In the genomic region with DNA sequence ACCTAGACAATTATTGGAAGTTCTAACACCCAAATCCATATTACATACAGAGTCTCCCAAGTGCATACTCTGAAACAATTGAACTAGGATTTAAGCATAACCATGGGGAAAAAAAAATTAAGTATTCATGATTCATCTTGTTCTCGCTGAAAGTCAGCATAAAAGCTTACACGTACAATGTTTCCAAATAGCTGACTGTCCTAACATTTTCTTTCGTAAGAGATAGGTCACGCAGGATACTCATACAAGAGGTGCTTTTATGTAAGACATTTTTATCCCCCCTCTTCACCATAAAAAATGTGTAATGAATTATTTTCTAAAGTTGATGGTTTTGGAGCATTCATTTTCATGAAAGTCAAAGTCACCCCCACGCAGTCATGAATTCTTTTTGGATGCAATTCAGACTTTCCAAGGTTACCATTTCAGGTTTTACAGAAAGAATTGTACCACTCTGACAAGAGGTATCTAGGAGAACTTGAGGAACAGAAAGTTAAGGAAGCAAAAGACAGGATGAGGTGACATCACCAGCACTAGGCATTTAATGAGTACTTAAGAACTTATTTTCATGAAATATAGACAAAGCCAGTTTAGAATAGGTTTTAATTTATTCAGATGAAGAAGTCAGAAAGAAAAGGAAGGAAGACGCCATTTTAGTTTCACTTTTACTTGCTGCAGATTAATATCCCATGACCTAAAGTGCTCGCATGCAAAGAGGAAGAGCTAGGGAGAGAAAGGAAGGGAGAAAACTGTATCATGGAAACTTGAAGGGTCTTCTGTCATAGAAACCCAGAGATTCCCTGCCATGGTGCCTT, we compare ENCODE assay signal across 8 cellular contexts. TPM values are rescaled to one million over a fixed set of nuclear protein-coding genes. Genes with fewer than 3 reads are reported as not detected.
DNase-seq lines count a peak whose midpoint lies in the region; ATAC-seq and TF ChIP-seq lines count a peak whose summit lies in the region.

No MANE protein-coding gene starts in this region.

- no peaks in the 10 kb centered on the region for H4K20me1 ChIP-seq in mammary epithelial cell (ENCODE audit: insufficient read depth, low read length)

- H3K79me2 ChIP-seq in mammary epithelial cell (ENCODE audit: insufficient read depth, low read length) = no peaks in the 10 kb centered on the region

- H3K27ac ChIP-seq in mammary epithelial cell (ENCODE audit: insufficient read depth, low read depth, low read length) (no peak overlapping the region), muscle layer of colon (ENCODE audit: low read depth, low read length) (peak overlapping the region; percentile 29)

- in situ Hi-C loops in mammary epithelial cell (cut with MboI; ENCODE audit: low sequenced_read_pairs in 2 of 2) = no loop called here

- WGBS in mammary epithelial cell (ENCODE audit: low coverage, missing lambda C conversion rate) = 82% methylated on average over 7 of the region's 7 CpGs

- intact Hi-C loops in Right ventricle myocardium inferior (cut with DNase I) = no loop called here
- intact Hi-C loops in cardiac septum (cut with DNase I) = no loop called here
- intact Hi-C loops in mammary epithelial cell (cut with micrococcal nuclease) = no loop called here

- no peak overlapping the region for H3K4me2 ChIP-seq in mammary epithelial cell (ENCODE audit: insufficient read depth, low read depth, low read length)

- H3K4me3 ChIP-seq in mammary epithelial cell (replicated peaks in 1 of 3; ENCODE audit: insufficient read depth in 1 of 3, low read depth in 2 of 3, low read length in 3 of 3) (no peak overlapping the region), muscle layer of colon (ENCODE audit: low read depth in 1 of 2, low read length in 2 of 2) (peak overlapping the region; percentile 18 to 46)

- no peak overlapping the region for H2AFZ ChIP-seq in mammary epithelial cell (ENCODE audit: low read depth, low read length)

- TF ChIP-seq CTCF in mammary epithelial cell (conservative IDR thresholded peaks at IDR 0.05 in 1 of 2, IDR thresholded peaks at IDR 0.05 in 1 of 2; ENCODE audit: extremely low read depth in 1 of 2, insufficient read depth in 1 of 2, low read depth in 1 of 2, low read length in 2 of 2) (no peak), GM20000 (IDR thresholded peaks at IDR 0.05; ENCODE audit: extremely low read depth, missing control alignments) (no peak)

- H3K36me3 ChIP-seq in mammary epithelial cell (ENCODE audit: insufficient read depth, low read length) = no peaks in the 10 kb centered on the region
- no peaks in the 10 kb centered on the region for H3K36me3 ChIP-seq in muscle layer of colon (ENCODE audit: insufficient read depth, low read length)

- H3K9me3 ChIP-seq in mammary epithelial cell (replicated peaks; ENCODE audit: insufficient read depth, low read length) (no peaks in the 10 kb centered on the region), muscle layer of colon (ENCODE audit: low read length) (no peaks in the 10 kb centered on the region)

- peak; percentile 13 for ATAC-seq in Right ventricle myocardium inferior

- CTCF ChIA-PET in mammary epithelial cell (lab: Charles Lee; ENCODE audit: low non-redundant PET) = no interaction called here

- no TSS peak for BruUV-seq in mammary epithelial cell (replicated peaks; lab: Mats Ljungman, UMichigan)

- DNase-seq in Right ventricle myocardium inferior (ENCODE audit: missing footprints) (no peak), cardiac septum (ENCODE audit: low spot score) (no peak), M059J (ENCODE audit: low read depth) (peak; percentile 67), mammary epithelial cell (peak; percentile 2), occipital lobe (lab: John Stamatoyannopoulos, UW) (no peak), GM20000 (ENCODE audit: low spot score) (no peak), NCI-H2029 (lab: John Stamatoyannopoulos, UW) (no peak)

- no peak overlapping the region for H3K9ac ChIP-seq in mammary epithelial cell (ENCODE audit: insufficient read depth, low read length)
- H3K9ac ChIP-seq in muscle layer of colon (ENCODE audit: low read length) = no peak overlapping the region

- dilution Hi-C loops in mammary epithelial cell (cut with HindIII; ENCODE audit: low sequenced_read_pairs) = no loop called here

- H3K27me3 ChIP-seq in mammary epithelial cell (ENCODE audit: insufficient read depth, low read length) (no peaks in the 10 kb centered on the region), muscle layer of colon (ENCODE audit: control insufficient read depth in 1 of 2, insufficient read depth in 2 of 2, low read length in 2 of 2) (no peaks in the 10 kb centered on the region)

- H3K4me1 ChIP-seq in mammary epithelial cell (ENCODE audit: insufficient read depth, low read length) (no peaks in the 10 kb centered on the region), muscle layer of colon (ENCODE audit: insufficient read depth, low read length) (no peaks in the 10 kb centered on the region)

RNA-seq across cellular contexts. Expression of gene TMEM26, which starts 55.8 kb away (rescaled TPM):
- total RNA-seq in Right ventricle myocardium inferior (0.95 TPM), cardiac septum (0.16 TPM), mammary epithelial cell (not detected), occipital lobe (0.47 TPM)
- total RNA-seq in M059J (2014; rRNA removed; shearing (Covaris generic)) = 4.5 and 5.7 TPM in 2 replicates
- not detected for polyA plus RNA-seq in mammary epithelial cell
- polyA minus RNA-seq in mammary epithelial cell = not detected

Comparison
In these comparisons a context has a peak if more than half of its experiments do, and no peak if none do; other contexts are left out.
1. DNase-seq: peak in M059J (single experiment) and mammary epithelial cell (single experiment); none in Right ventricle myocardium inferior (single experiment), cardiac septum (single experiment), occipital lobe (single experiment), GM20000 (single experiment) and NCI-H2029 (single experiment).
2. H3K4me3 ChIP-seq: peak in muscle layer of colon (2 of 2); none in mammary epithelial cell (0 of 3).